Comparison of ENCODE assay signal across 1 cellular context in genomic region chr22:36258750-36259619, GRCh38.
TF ChIP-seq lines count a peak whose summit lies in the region.

No MANE protein-coding gene starts in this region.

TF ChIP-seq in SK-N-SH treated with all-trans-retinoic acid at 6 μM for 48 hours, 23 proteins besides CTCF, POLR2A, EP300 and RAD21 (continued from another document):
- TF ChIP-seq, protein P1, sequence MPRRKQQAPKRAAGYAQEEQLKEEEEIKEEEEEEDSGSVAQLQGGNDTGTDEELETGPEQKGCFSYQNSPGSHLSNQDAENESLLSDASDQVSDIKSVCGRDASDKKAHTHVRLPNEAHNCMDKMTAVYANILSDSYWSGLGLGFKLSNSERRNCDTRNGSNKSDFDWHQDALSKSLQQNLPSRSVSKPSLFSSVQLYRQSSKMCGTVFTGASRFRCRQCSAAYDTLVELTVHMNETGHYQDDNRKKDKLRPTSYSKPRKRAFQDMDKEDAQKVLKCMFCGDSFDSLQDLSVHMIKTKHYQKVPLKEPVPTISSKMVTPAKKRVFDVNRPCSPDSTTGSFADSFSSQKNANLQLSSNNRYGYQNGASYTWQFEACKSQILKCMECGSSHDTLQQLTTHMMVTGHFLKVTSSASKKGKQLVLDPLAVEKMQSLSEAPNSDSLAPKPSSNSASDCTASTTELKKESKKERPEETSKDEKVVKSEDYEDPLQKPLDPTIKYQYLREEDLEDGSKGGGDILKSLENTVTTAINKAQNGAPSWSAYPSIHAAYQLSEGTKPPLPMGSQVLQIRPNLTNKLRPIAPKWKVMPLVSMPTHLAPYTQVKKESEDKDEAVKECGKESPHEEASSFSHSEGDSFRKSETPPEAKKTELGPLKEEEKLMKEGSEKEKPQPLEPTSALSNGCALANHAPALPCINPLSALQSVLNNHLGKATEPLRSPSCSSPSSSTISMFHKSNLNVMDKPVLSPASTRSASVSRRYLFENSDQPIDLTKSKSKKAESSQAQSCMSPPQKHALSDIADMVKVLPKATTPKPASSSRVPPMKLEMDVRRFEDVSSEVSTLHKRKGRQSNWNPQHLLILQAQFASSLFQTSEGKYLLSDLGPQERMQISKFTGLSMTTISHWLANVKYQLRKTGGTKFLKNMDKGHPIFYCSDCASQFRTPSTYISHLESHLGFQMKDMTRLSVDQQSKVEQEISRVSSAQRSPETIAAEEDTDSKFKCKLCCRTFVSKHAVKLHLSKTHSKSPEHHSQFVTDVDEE (CRISPR knock-in tag; IDR thresholded peaks at IDR 0.05) = no peak
- TF ChIP-seq CSDC2 (CRISPR knock-in tag; IDR thresholded peaks at IDR 0.05) = no peak
- no peak for TF ChIP-seq TCF4 (CRISPR knock-in tag; IDR thresholded peaks at IDR 0.05; ENCODE audit: borderline replicate concordance)
- TF ChIP-seq ZNF565 (CRISPR knock-in tag; conservative IDR thresholded peaks at IDR 0.05; ENCODE audit: low read depth) = no peak
- TF ChIP-seq ZNF70 (CRISPR knock-in tag; IDR thresholded peaks at IDR 0.05) = no peak
- no peak for TF ChIP-seq CSRNP3 (CRISPR knock-in tag; IDR thresholded peaks at IDR 0.05)
- no peak for TF ChIP-seq ZFP3 (CRISPR knock-in tag; IDR thresholded peaks at IDR 0.05)
- TF ChIP-seq ISL1 (CRISPR knock-in tag; IDR thresholded peaks at IDR 0.05) = no peak
